In genomic region chrX:39144323-39144722, GRCh38 we compare ENCODE assay signal across 15 cellular contexts.
DNase-seq lines count a peak whose midpoint lies in the region; ATAC-seq and TF ChIP-seq lines count a peak whose summit lies in the region.
"Had no signal": no experiment of that assay in that cellular context is flagged by ENCODE, and none has a peak within 500 bp of the region (broad histone marks: within the 10 kb centered on the region; RNA-seq: fewer than 3 reads in every experiment).

No MANE protein-coding gene starts in this region.

- H4K20me1 ChIP-seq in IMR-90 (ENCODE audit: insufficient read depth, low read length): no peaks in the 10 kb centered on the region

- no peaks in the 10 kb centered on the region for H3K27me3 Mint-ChIP-seq in Caco-2 (ENCODE audit: insufficient read depth, unreplicated experiment)

- no peak overlapping the region for H2AK9ac ChIP-seq in IMR-90 (replicated peaks; ENCODE audit: low read depth, low read length, poor library complexity)

- no peak for TF ChIP-seq EP300 in stomach (IDR thresholded peaks at IDR 0.05)

- H2AK5ac ChIP-seq in IMR-90 (ENCODE audit: low read depth, low read length): no peak overlapping the region

- no CpG with 5 or more reads among the region's 3 CpGs for WGBS in IMR-90 (ENCODE audit: extremely low coverage in 2 of 2, insufficient read length in 1 of 2), 2 experiments
- 57 to 76% (median 66%) methylated on average over 3 of the region's 3 CpGs for WGBS in stomach, 5 donors
- 78 to 90% methylated on average over 3 of the region's 3 CpGs for WGBS in thyroid gland, 2 donors
- WGBS in heart left ventricle, 4 donors: 65 to 83% (median 77%) methylated on average over 3 of the region's 3 CpGs

- no peak overlapping the region for H3K9ac ChIP-seq in IMR-90 (ENCODE audit: low read depth, low read length)

- no peaks in the 10 kb centered on the region for H3K9me3 Mint-ChIP-seq in Caco-2 (ENCODE audit: unreplicated experiment)

- no peaks in the 10 kb centered on the region for H3K79me1 ChIP-seq in IMR-90 (ENCODE audit: low read depth in 1 of 2, low read length in 2 of 2)

- H4K91ac ChIP-seq in IMR-90 (ENCODE audit: insufficient read depth, low read depth, low read length): no peak overlapping the region

- H3K36me3 ChIP-seq in IMR-90 (ENCODE audit: control insufficient read depth, insufficient read depth, low read length): no peaks in the 10 kb centered on the region
- no peaks in the 10 kb centered on the region for H3K36me3 ChIP-seq in Caco-2 (ENCODE audit: control insufficient read depth, insufficient read depth, low read length)
- no peaks in the 10 kb centered on the region for H3K36me3 ChIP-seq in stomach
- H3K36me3 ChIP-seq in thyroid gland: no peaks in the 10 kb centered on the region
- no peaks in the 10 kb centered on the region for H3K36me3 ChIP-seq in heart left ventricle
- H3K36me3 ChIP-seq: transverse colon had no signal

- H3K4me3 ChIP-seq in IMR-90 (ENCODE audit: insufficient read depth, low read depth, low read length) (no peak overlapping the region), epithelial cell of esophagus (ENCODE audit: low read length) (no peak overlapping the region), Caco-2 (ENCODE audit: low read depth, low read length) (no peak overlapping the region), stomach (no peak overlapping the region), thyroid gland (replicated peaks in 1 of 3) (no peak overlapping the region), heart left ventricle (no peak overlapping the region)
- H3K4me3 ChIP-seq: body of pancreas, transverse colon had no signal

- intact Hi-C loops in IMR-90 (cut with micrococcal nuclease) (no loop called here), Caco-2 (cut with micrococcal nuclease; ENCODE audit: unreplicated experiment) (no loop called here), stomach (cut with DNase I; ENCODE audit: low total_unique reads) (loop anchor here (10.0 kb wide), 1 partner anchor 370 kb away; no protein-coding TSS in a partner anchor), thyroid gland (cut with DNase I) (no loop called here), heart left ventricle (cut with DNase I) (loop anchor here in 3 of 10 donors (10.0 kb wide), 3 partner anchors 160 to 380 kb away; no protein-coding TSS in a partner anchor)

- H2AFZ ChIP-seq in IMR-90 (replicated peaks; ENCODE audit: low read length, poor library complexity): no peak overlapping the region

- in situ Hi-C loops in IMR-90 (cut with MboI; ENCODE audit: low sequenced_read_pairs): loop anchor here (10.0 kb wide), 1 partner anchor 60 kb away; no protein-coding TSS in a partner anchor

- no peak overlapping the region for H4K5ac ChIP-seq in IMR-90 (ENCODE audit: low read depth, low read length)

- no peak overlapping the region for H2BK120ac ChIP-seq in IMR-90 (ENCODE audit: low read depth, low read length)

- H3K27ac ChIP-seq in IMR-90 (ENCODE audit: insufficient read depth, low read length): no peak overlapping the region
- H3K27ac ChIP-seq in stomach: no peak overlapping the region
- no peak overlapping the region for H3K27ac ChIP-seq in thyroid gland
- H3K27ac ChIP-seq in heart left ventricle: no peak overlapping the region
- H3K27ac ChIP-seq: body of pancreas, transverse colon had no signal

- no peak overlapping the region for H3K14ac ChIP-seq in IMR-90 (replicated peaks; ENCODE audit: low read depth, low read length)

- DNase-seq in IMR-90 (no peak), epithelial cell of esophagus (ENCODE audit: low read depth) (peak; percentile 32), Caco-2 (no peak), stomach (no peak), thyroid gland (no peak), heart left ventricle (no peak)
- DNase-seq: left cardiac atrium; NCI-H1048; NK-92 treated with Interleukin-12 subunit alpha and Interleukin-12 subunit beta, amount 100 ng/mL, for 24 hours; stimulated activated CD4-positive, alpha-beta T cell treated with anti-CD3 and anti-CD28 coated beads, Interleukin-4, amount 100 ng/mL, for 1 hour; T-helper 9 cell; transverse colon had no signal

- H3K4me2 ChIP-seq in IMR-90 (ENCODE audit: low read depth, low read length): no peak overlapping the region

- dilution Hi-C loops in IMR-90 (cut with HindIII; ENCODE audit: low sequenced_read_pairs, unreplicated experiment): no loop called here

- ATAC-seq in GM18867 (IDR thresholded peaks at IDR 0.05; ENCODE audit: unreplicated experiment): peak; percentile 78
- peak; percentile 53 for ATAC-seq in HG02610 (IDR thresholded peaks at IDR 0.05; ENCODE audit: unreplicated experiment)
- no peak for ATAC-seq in IMR-90 (ENCODE audit: low read depth)
- no peak for ATAC-seq in heart left ventricle
- ATAC-seq: body of pancreas had no signal

- H3K4me1 ChIP-seq in IMR-90 (ENCODE audit: control insufficient read depth, insufficient read depth, low read length) (no peaks in the 10 kb centered on the region), Caco-2 (no peaks in the 10 kb centered on the region), stomach (peaks cover 0 to 10% (median under 1%) of the 10 kb centered on the region in 4 donors), thyroid gland (no peaks in the 10 kb centered on the region), heart left ventricle (peaks cover 0 to 5% (median 0%) of the 10 kb centered on the region in 12 donors)
- H3K4me1 ChIP-seq: transverse colon had no signal

- H3K36me3 Mint-ChIP-seq in Caco-2 (ENCODE audit: insufficient read depth, unreplicated experiment): no peaks in the 10 kb centered on the region

- no peak overlapping the region for H2BK20ac ChIP-seq in IMR-90 (ENCODE audit: low read depth, low read length)

- no peak overlapping the region for H3K27ac Mint-ChIP-seq in Caco-2 (ENCODE audit: unreplicated experiment)

- no peak overlapping the region for H3K18ac ChIP-seq in IMR-90 (ENCODE audit: low read depth, low read length)

- H3K9me1 ChIP-seq in IMR-90 (ENCODE audit: insufficient read depth, low read length): no peaks in the 10 kb centered on the region

- no peak overlapping the region for H4K8ac ChIP-seq in IMR-90 (ENCODE audit: low read depth in 2 of 2, low read length in 2 of 2)

- BruUV-seq in IMR-90 (replicated peaks; lab: Mats Ljungman, UMichigan): no TSS peak
- no TSS peak for BruUV-seq in Caco-2 (replicated peaks; lab: Mats Ljungman, UMichigan)

- TF ChIP-seq RAD21 in IMR-90 (IDR thresholded peaks at IDR 0.05; ENCODE audit: low read length): no peak

- no peak overlapping the region for H3K23ac ChIP-seq in IMR-90 (ENCODE audit: low read depth, low read length)

- TF ChIP-seq POLR2A in IMR-90 (IDR thresholded peaks at IDR 0.05; ENCODE audit: low read depth, low read length) (no peak), stomach (IDR thresholded peaks at IDR 0.05) (no peak), thyroid gland (IDR thresholded peaks at IDR 0.05) (no peak), heart left ventricle (IDR thresholded peaks at IDR 0.05) (no peak)

- no peak overlapping the region for H3K4me3 Mint-ChIP-seq in Caco-2 (ENCODE audit: unreplicated experiment)

- H3K27me3 ChIP-seq in IMR-90 (ENCODE audit: control insufficient read depth, insufficient read depth, low read length) (peaks cover 31% of the 10 kb centered on the region), Caco-2 (replicated peaks; ENCODE audit: control insufficient read depth, insufficient read depth, low read length) (no peaks in the 10 kb centered on the region), stomach (no peaks in the 10 kb centered on the region), thyroid gland (no peaks in the 10 kb centered on the region), heart left ventricle (peaks cover 0 to 19% (median 0%) of the 10 kb centered on the region in 9 donors)
- H3K27me3 ChIP-seq: body of pancreas, transverse colon had no signal

- no peak overlapping the region for H2BK5ac ChIP-seq in IMR-90 (ENCODE audit: low read depth, low read length, poor library complexity, severe bottlenecking)

- no peak overlapping the region for H3K4ac ChIP-seq in IMR-90 (ENCODE audit: low read depth, low read length)

- TF ChIP-seq CTCF in IMR-90 (conservative IDR thresholded peaks at IDR 0.05; ENCODE audit: low read depth, low read length) (no peak), epithelial cell of esophagus (IDR thresholded peaks at IDR 0.05; ENCODE audit: insufficient read depth, low read depth, low read length, missing control alignments) (no peak), Caco-2 (IDR thresholded peaks at IDR 0.05; ENCODE audit: insufficient read depth in 1 of 2, low read depth in 1 of 2, low read length in 1 of 2, severe bottlenecking in 1 of 2, unreplicated experiment in 1 of 2) (no peak), stomach (IDR thresholded peaks at IDR 0.05) (no peak), thyroid gland (IDR thresholded peaks at IDR 0.05) (no peak), heart left ventricle (IDR thresholded peaks at IDR 0.05) (no peak)

- H2BK15ac ChIP-seq in IMR-90 (ENCODE audit: low read depth, low read length): no peak overlapping the region

- H3K56ac ChIP-seq in IMR-90 (ENCODE audit: extremely low read depth, insufficient read depth, low read length): no peak overlapping the region

- CTCF ChIA-PET in IMR-90 (lab: Yijun Ruan, JAX): no interaction called here
- CTCF ChIA-PET in Caco-2 (lab: Charles Lee): no interaction called here

- no peaks in the 10 kb centered on the region for H3K9me3 ChIP-seq in IMR-90 (ENCODE audit: control insufficient read depth, insufficient read depth, low read length)
- no peaks in the 10 kb centered on the region for H3K9me3 ChIP-seq in Caco-2
- no peaks in the 10 kb centered on the region for H3K9me3 ChIP-seq in stomach
- no peaks in the 10 kb centered on the region for H3K9me3 ChIP-seq in thyroid gland
- H3K9me3 ChIP-seq in heart left ventricle: no peaks in the 10 kb centered on the region
- H3K9me3 ChIP-seq: body of pancreas, transverse colon had no signal

- no peaks in the 10 kb centered on the region for H3K4me1 Mint-ChIP-seq in Caco-2 (ENCODE audit: low read depth, unreplicated experiment)

- POLR2A ChIA-PET in IMR-90 (lab: Charles Lee; ENCODE audit: unreplicated experiment) (no interaction called here), Caco-2 (lab: Charles Lee) (no interaction called here)

TF ChIP-seq in IMR-90, 13 proteins besides CTCF, POLR2A, EP300 and RAD21:
- no peak for TF ChIP-seq RCOR1 (IDR thresholded peaks at IDR 0.05; ENCODE audit: insufficient replicate concordance, low read length)
- TF ChIP-seq CEBPB (IDR thresholded peaks at IDR 0.05; ENCODE audit: low read depth, low read length): 0 out of 2 replicates have a peak, but pooled peaks have one; percentile 5

Comparison
In these comparisons a context has a peak if more than half of its experiments do, and no peak if none do; other contexts are left out.
1. ATAC-seq: peak in GM18867 (single experiment) and HG02610 (single experiment); none in IMR-90 (single experiment) and heart left ventricle (0 of 4).